In the genomic region with DNA sequence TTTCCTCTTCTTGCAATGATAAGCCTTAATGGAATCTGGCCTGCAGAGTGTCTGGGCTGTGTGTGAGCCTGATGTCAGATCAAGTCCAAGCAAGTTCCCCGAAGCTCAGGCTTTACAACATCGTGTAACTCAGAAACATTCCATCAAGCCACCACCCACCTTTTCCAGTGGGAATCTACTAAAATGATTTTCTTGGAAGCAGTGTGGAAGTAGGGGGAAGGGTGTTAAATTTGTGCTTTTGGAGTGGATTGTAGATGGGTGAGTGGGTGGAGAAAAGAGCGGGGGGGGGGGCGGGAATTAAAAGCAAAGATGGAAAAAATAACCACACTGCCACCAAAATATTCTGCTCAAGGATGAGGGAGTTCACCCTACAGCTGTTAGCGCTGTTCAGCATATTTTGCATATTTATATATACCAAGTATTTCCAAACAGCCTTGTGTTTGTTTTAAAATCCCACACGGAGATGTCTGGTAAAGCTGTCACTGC, we compare ENCODE assay signal across 11 cellular contexts. TPM values are rescaled to one million over a fixed set of nuclear protein-coding genes. Genes with fewer than 3 reads are reported as not detected.
DNase-seq lines count a peak whose midpoint lies in the region; ATAC-seq, FAIRE-seq and TF ChIP-seq lines count a peak whose summit lies in the region.
"Had no signal": no experiment of that assay in that cellular context is flagged by ENCODE, and none has a peak within 500 bp of the region (broad histone marks: within the 10 kb centered on the region; RNA-seq: fewer than 3 reads in every experiment).

No MANE protein-coding gene starts in this region.

- H4K20me1 ChIP-seq in keratinocyte (ENCODE audit: control insufficient read depth, extremely low read depth, insufficient read depth, low read length) (no peaks in the 10 kb centered on the region), smooth muscle cell (ENCODE audit: low read depth) (no peaks in the 10 kb centered on the region)

- H3K9me3 ChIP-seq in keratinocyte (ENCODE audit: control insufficient read depth, low read depth, low read length) = no peaks in the 10 kb centered on the region
- H3K9me3 ChIP-seq in smooth muscle cell (replicated peaks; ENCODE audit: low read depth) = no peaks in the 10 kb centered on the region
- no peaks in the 10 kb centered on the region for H3K9me3 ChIP-seq in vagina

- no peaks in the 10 kb centered on the region for H3K79me2 ChIP-seq in keratinocyte (ENCODE audit: control insufficient read depth, insufficient read depth, low read length)
- no peaks in the 10 kb centered on the region for H3K79me2 ChIP-seq in smooth muscle cell (ENCODE audit: low read depth)

- H3K27ac ChIP-seq in keratinocyte (ENCODE audit: control insufficient read depth, insufficient read depth, low read length) (peak overlapping the region; percentile 7), smooth muscle cell (ENCODE audit: low read depth) (peak overlapping the region; percentile 93), vagina (no peak overlapping the region)

- whole genome bisulfite sequencing in smooth muscle cell (ENCODE audit: low lambda C conversion rate) = 9% methylated on average over 6 of the region's 6 CpGs

- peak; percentile 98 for FAIRE-seq in keratinocyte (lab: Jason Lieb, UNC)

- no peak for TF ChIP-seq CTCF in HFFc6 (IDR thresholded peaks at IDR 0.05)
- TF ChIP-seq CTCF in keratinocyte (optimal IDR thresholded peaks at IDR 0.05 in 1 of 3, IDR thresholded peaks at IDR 0.05 in 1 of 3, conservative IDR thresholded peaks at IDR 0.05 in 1 of 3; ENCODE audit: extremely low read depth in 1 of 3, insufficient read depth in 2 of 3, low read length in 3 of 3) = no peak
- TF ChIP-seq CTCF in smooth muscle cell (IDR thresholded peaks at IDR 0.05; ENCODE audit: borderline replicate concordance, insufficient read depth, poor library complexity, severe bottlenecking) = no peak
- TF ChIP-seq CTCF in natural killer cell (IDR thresholded peaks at IDR 0.05) = no peak
- TF ChIP-seq CTCF in vagina (IDR thresholded peaks at IDR 0.05) = no peak

- H3K9me3 Mint-ChIP-seq in HFFc6 (no peaks in the 10 kb centered on the region; the same call in 1 of the 2 replicates), natural killer cell (peaks cover 6 to 14% of the 10 kb centered on the region in 2 donors)

- H2AFZ ChIP-seq in keratinocyte (ENCODE audit: control insufficient read depth, low read length) (peak overlapping the region; percentile 12), smooth muscle cell (ENCODE audit: low read depth) (no peak overlapping the region)

- H3K4me3 ChIP-seq in keratinocyte (ENCODE audit: control insufficient read depth in 2 of 3, extremely low read depth in 1 of 3, insufficient read depth in 2 of 3, low read depth in 1 of 3, low read length in 3 of 3) (peak overlapping the region in 1 of 3 experiments; percentile 16), smooth muscle cell (no peak overlapping the region), vagina (peak overlapping the region in 1 of 2 donors; percentile 7)

- intact Hi-C loops in natural killer cell (cut with micrococcal nuclease) = no loop called here
- intact Hi-C loops in vagina (cut with DNase I) = no loop called here

- H3K27ac Mint-ChIP-seq in HFFc6 (peak overlapping the region; percentile 87), natural killer cell (no peak overlapping the region)

- dilution Hi-C loops in keratinocyte (cut with MboI; ENCODE audit: extremely low pct_ligation_motif_present, low sequenced_read_pairs) = no loop called here

- H3K4me3 Mint-ChIP-seq in HFFc6 (peak overlapping the region; percentile 49), natural killer cell (no peak overlapping the region)

- H3K27me3 Mint-ChIP-seq in HFFc6 (ENCODE audit: insufficient read depth) (no peaks in the 10 kb centered on the region; the same call in none of the 2 replicates), natural killer cell (ENCODE audit: low read depth in 2 of 2) (no peaks in the 10 kb centered on the region)

- peaks cover 60% of the 10 kb centered on the region for H3K4me1 Mint-ChIP-seq in HFFc6 (ENCODE audit: low read depth)
- no peaks in the 10 kb centered on the region for H3K4me1 Mint-ChIP-seq in natural killer cell

- H3K4me1 ChIP-seq in keratinocyte (ENCODE audit: control insufficient read depth, extremely low read depth, insufficient read depth, low read length) = peaks cover 17% of the 10 kb centered on the region
- H3K4me1 ChIP-seq in smooth muscle cell (ENCODE audit: low read depth) = peaks cover 5% of the 10 kb centered on the region
- peaks cover 16% of the 10 kb centered on the region for H3K4me1 ChIP-seq in vagina

- H3K36me3 ChIP-seq in keratinocyte (ENCODE audit: control insufficient read depth in 2 of 2, extremely low read depth in 1 of 2, insufficient read depth in 2 of 2, low read length in 2 of 2) (peaks cover 0 to 2% of the 10 kb centered on the region in 2 experiments), smooth muscle cell (ENCODE audit: low read depth) (peaks cover 6% of the 10 kb centered on the region), vagina (no peaks in the 10 kb centered on the region)

- H3K9ac ChIP-seq in keratinocyte (ENCODE audit: control insufficient read depth, extremely low read depth, insufficient read depth, low read length) = no peak overlapping the region
- peak overlapping the region; percentile 41 for H3K9ac ChIP-seq in smooth muscle cell (ENCODE audit: low read depth)

- no peak for ATAC-seq in natural killer cell

- H3K36me3 Mint-ChIP-seq in HFFc6 (ENCODE audit: low read depth) (peaks cover 34% of the 10 kb centered on the region), natural killer cell (no peaks in the 10 kb centered on the region)

- H3K4me2 ChIP-seq in keratinocyte (ENCODE audit: control insufficient read depth, extremely low read depth, insufficient read depth, low read depth, low read length) = peak overlapping the region; percentile 35
- peak overlapping the region; percentile 78 for H3K4me2 ChIP-seq in smooth muscle cell

- no peaks in the 10 kb centered on the region for H3F3A ChIP-seq in smooth muscle cell (ENCODE audit: low read depth)

- H3K27me3 ChIP-seq in keratinocyte (ENCODE audit: control insufficient read depth, extremely low read depth, insufficient read depth, low read length) (no peaks in the 10 kb centered on the region), smooth muscle cell (ENCODE audit: low read depth) (no peaks in the 10 kb centered on the region), vagina (no peaks in the 10 kb centered on the region)

- no peak for TF ChIP-seq POLR2A in vagina (IDR thresholded peaks at IDR 0.05)

- DNase-seq in HFFc6 (peak; percentile 79), dedifferentiated amniotic fluid mesenchymal stem cell (ENCODE audit: extremely low spot score) (peak; percentile 85), keratinocyte (ENCODE audit: low read depth, low spot score) (peak; percentile 68), smooth muscle cell (lab: John Stamatoyannopoulos, UW; ENCODE audit: unreplicated experiment) (no peak), amygdala (lab: John Stamatoyannopoulos, UW) (no peak), natural killer cell (no peak), vagina (ENCODE audit: extremely low spot score in 2 of 2) (no peak)
- DNase-seq in stimulated activated CD4-positive, alpha-beta T cell treated with anti-CD3 and anti-CD28 coated beads, Interleukin-12 subunit alpha, Interleukin-12 subunit beta, amount 100 ng/mL, for 4 hours = no peak
- DNase-seq: activated CD8-positive, alpha-beta memory T cell treated with anti-CD3 and anti-CD28 coated beads, Interleukin-2, amount 50 U/mL, for 4 hours; NCI-H1417; stimulated activated naive CD4-positive, alpha-beta T cell treated with Interleukin-2 at 50 U/mL for 16 hours had no signal

- H3K9me1 ChIP-seq in keratinocyte (ENCODE audit: control insufficient read depth, extremely low read depth, insufficient read depth, low read length) = no peaks in the 10 kb centered on the region

RNA-seq across cellular contexts. Expression of gene VGLL3, which starts 53.6 kb away (rescaled TPM):
- total RNA-seq in HFFc6 (2021; fragmentation: NEBNext Ultra II Directional; extraction: Animal tissue kit (Norgen Biotek cat#: 25700)) = 100 to 1,000 TPM; 117 to 193 (median 151) TPM
- polyA plus RNA-seq in keratinocyte (2.4 to 6.7 TPM (median 2.6 TPM) in 3 replicates), smooth muscle cell (11.4 and 14.3 TPM in 2 replicates)
- 3.9 TPM for polyA plus RNA-seq in keratinocyte (2011; ENCODE audit: low read depth)
- 2.7 and 3.3 TPM in 2 replicates for polyA plus RNA-seq in keratinocyte (2011; cell fraction: cytosol; rRNA removed)
- polyA plus RNA-seq in keratinocyte (2011; cell fraction: nucleus; rRNA removed) = 4.2 and 5.6 TPM in 2 replicates
- 1.8 and 6.5 TPM in 2 replicates for polyA plus RNA-seq in keratinocyte (2012; ENCODE audit: low replicate concordance)
- polyA minus RNA-seq in keratinocyte = 15.5 to 31.3 TPM (median 23.4 TPM) in 3 replicates
- polyA minus RNA-seq in keratinocyte (2011; cell fraction: cytosol; rRNA and poly(A)+ RNA removed) = 6.5 TPM
- polyA minus RNA-seq in keratinocyte (2011; cell fraction: nucleus; rRNA and poly(A)+ RNA removed) = 3.5 and 5.8 TPM in 2 replicates
- total RNA-seq in smooth muscle cell (49.1 and 54.1 TPM in 2 replicates), natural killer cell (not detected), vagina (17.7 TPM)

Comparison
In these comparisons a context has a peak if more than half of its experiments do, and no peak if none do; other contexts are left out.
1. DNase-seq: peak in HFFc6 (single experiment), dedifferentiated amniotic fluid mesenchymal stem cell (single experiment) and keratinocyte (single experiment); none in smooth muscle cell (single experiment), amygdala (0 of 56), natural killer cell (single experiment), vagina (0 of 2) and stimulated activated CD4-positive, alpha-beta T cell treated with anti-CD3 and anti-CD28 coated beads, Interleukin-12 subunit alpha, Interleukin-12 subunit beta, amount 100 ng/mL, for 4 hours (single experiment).
2. RNA of gene VGLL3, which starts 53.6 kb away (total RNA-seq): 117 to 193 TPM in HFFc6, 49.1 to 54.1 TPM in smooth muscle cell and 17.7 TPM in vagina (single experiment); not detected in natural killer cell; every median in the first group is over 10 times any median in the second.